In the genomic region with DNA sequence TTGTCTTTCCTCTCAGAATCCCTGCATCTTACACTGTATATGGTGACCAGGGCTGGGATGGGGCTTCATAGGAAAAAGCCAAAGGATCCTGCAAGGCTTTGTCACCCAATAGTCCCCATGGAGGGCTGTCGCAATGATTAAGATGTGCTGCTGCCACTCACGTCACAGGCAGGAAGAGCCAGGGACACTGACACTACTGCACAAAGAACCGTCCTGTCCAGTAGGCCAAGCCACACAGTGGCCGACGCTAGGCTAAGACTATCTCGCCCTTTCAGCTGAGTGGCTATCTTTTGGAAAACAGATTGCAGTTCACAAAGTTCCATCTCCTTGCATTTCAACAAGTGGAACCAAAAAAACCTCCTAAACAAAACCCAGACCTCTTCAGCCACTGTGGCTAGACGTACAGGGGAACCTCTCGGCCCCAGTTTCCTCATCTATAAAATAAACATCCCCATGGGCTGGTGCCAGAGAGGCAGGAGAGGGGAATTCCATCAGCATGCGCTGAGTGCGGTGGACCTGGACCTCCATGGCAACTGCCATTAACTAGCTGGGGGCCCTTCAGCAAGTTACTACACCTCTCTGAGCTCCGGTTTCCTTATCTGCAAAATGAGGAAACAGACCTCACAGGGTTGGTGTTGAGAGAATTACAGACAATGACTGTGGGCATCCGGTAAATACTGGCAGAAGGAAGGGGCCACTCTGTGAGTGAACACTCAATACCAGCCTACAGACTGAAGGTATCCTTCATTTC, we compare ENCODE assay signal across 8 cellular contexts. TPM values are rescaled to one million over a fixed set of nuclear protein-coding genes. Genes with fewer than 3 reads are reported as not detected.
DNase-seq lines count a peak whose midpoint lies in the region; ATAC-seq and TF ChIP-seq lines count a peak whose summit lies in the region.

No MANE protein-coding gene starts in this region.

- H3K4me1 Mint-ChIP-seq in activated naive CD4-positive, alpha-beta T cell treated with anti-CD3 and anti-CD28 coated beads for 36 hours (ENCODE audit: low read depth), result peaks cover 92% of the 10 kb centered on the region
- H3K4me1 Mint-ChIP-seq in naive thymus-derived CD8-positive, alpha-beta T cell, result peaks cover 51 to 98% (median 92%) of the 10 kb centered on the region in 4 donors

- peaks cover 11% of the 10 kb centered on the region for H3K36me3 Mint-ChIP-seq in activated naive CD4-positive, alpha-beta T cell treated with anti-CD3 and anti-CD28 coated beads for 36 hours (ENCODE audit: low read depth)
- H3K36me3 Mint-ChIP-seq in naive thymus-derived CD8-positive, alpha-beta T cell, result peaks cover 0 to 50% (median 0%) of the 10 kb centered on the region in 3 donors

- CTCF ChIA-PET in activated naive CD4-positive, alpha-beta T cell treated with anti-CD3 and anti-CD28 coated beads for 36 hours (lab: Charles Lee), result interaction anchor here (0.7 to 1.7 kb wide), 4 partner anchors 8 to 171 kb away, joined by 3 to 6 read pairs (median 3); no protein-coding TSS in a partner anchor

- peak overlapping the region; percentile 58 for H3K4me3 Mint-ChIP-seq in activated naive CD4-positive, alpha-beta T cell treated with anti-CD3 and anti-CD28 coated beads for 36 hours
- peak overlapping the region; percentile 66 to 88 (median 84) for H3K4me3 Mint-ChIP-seq in naive thymus-derived CD8-positive, alpha-beta T cell

- H3K27ac Mint-ChIP-seq in activated naive CD4-positive, alpha-beta T cell treated with anti-CD3 and anti-CD28 coated beads for 36 hours, result peak overlapping the region; percentile 92
- peak overlapping the region; percentile 91 to 97 (median 94) for H3K27ac Mint-ChIP-seq in naive thymus-derived CD8-positive, alpha-beta T cell

- peak; percentile 52 for ATAC-seq in naive thymus-derived CD8-positive, alpha-beta T cell
- no peak for ATAC-seq in SK-N-SH treated with all-trans-retinoic acid at 6 μM for 48 hours

- no peaks in the 10 kb centered on the region for H3K27me3 Mint-ChIP-seq in activated naive CD4-positive, alpha-beta T cell treated with anti-CD3 and anti-CD28 coated beads for 36 hours (ENCODE audit: low read depth)
- H3K27me3 Mint-ChIP-seq in naive thymus-derived CD8-positive, alpha-beta T cell, result no peaks in the 10 kb centered on the region

- peak; percentile 69 for DNase-seq in activated naive CD4-positive, alpha-beta T cell treated with anti-CD3 and anti-CD28 coated beads for 36 hours
- DNase-seq in activated naive CD4-positive, alpha-beta T cell treated with anti-CD3 and anti-CD28 coated beads, Interleukin-2, amount 50 U/mL, for 16 hours, result no peak
- peak; percentile 90 to 93 for DNase-seq in NOMO-1 (lab: John Stamatoyannopoulos, UW; ENCODE audit: unreplicated experiment in 2 of 2)
- peak; percentile 48 for DNase-seq in central memory CD4-positive, alpha-beta T cell
- peak in 3 of 10 donors; percentile 27 to 43 (median 30) for DNase-seq in naive thymus-derived CD8-positive, alpha-beta T cell
- DNase-seq in DMS 273 (lab: John Stamatoyannopoulos, UW; ENCODE audit: unreplicated experiment), result no peak
- no peak for DNase-seq in NCI-H2107 (lab: John Stamatoyannopoulos, UW)

- POLR2A ChIA-PET in naive thymus-derived CD8-positive, alpha-beta T cell (lab: Charles Lee), result interaction anchor here (0.6 to 28.2 kb wide), 7 partner anchors 9 to 122 kb away, joined by 3 to 808 read pairs (median 5); a partner anchor contains a TSS

- no peaks in the 10 kb centered on the region for H3K9me3 Mint-ChIP-seq in activated naive CD4-positive, alpha-beta T cell treated with anti-CD3 and anti-CD28 coated beads for 36 hours
- no peaks in the 10 kb centered on the region for H3K9me3 Mint-ChIP-seq in naive thymus-derived CD8-positive, alpha-beta T cell

- intact Hi-C loops in activated naive CD4-positive, alpha-beta T cell treated with anti-CD3 and anti-CD28 coated beads for 36 hours (cut with micrococcal nuclease), result loop anchor here (1.0 kb wide), 2 partner anchors 8 to 13 kb away; no protein-coding TSS in a partner anchor

TF ChIP-seq in SK-N-SH treated with all-trans-retinoic acid at 6 μM for 48 hours, 23 proteins besides CTCF, POLR2A, EP300 and RAD21:
- no peak for TF ChIP-seq TOX (CRISPR knock-in tag; IDR thresholded peaks at IDR 0.05; ENCODE audit: borderline replicate concordance)
- TF ChIP-seq, protein P1, sequence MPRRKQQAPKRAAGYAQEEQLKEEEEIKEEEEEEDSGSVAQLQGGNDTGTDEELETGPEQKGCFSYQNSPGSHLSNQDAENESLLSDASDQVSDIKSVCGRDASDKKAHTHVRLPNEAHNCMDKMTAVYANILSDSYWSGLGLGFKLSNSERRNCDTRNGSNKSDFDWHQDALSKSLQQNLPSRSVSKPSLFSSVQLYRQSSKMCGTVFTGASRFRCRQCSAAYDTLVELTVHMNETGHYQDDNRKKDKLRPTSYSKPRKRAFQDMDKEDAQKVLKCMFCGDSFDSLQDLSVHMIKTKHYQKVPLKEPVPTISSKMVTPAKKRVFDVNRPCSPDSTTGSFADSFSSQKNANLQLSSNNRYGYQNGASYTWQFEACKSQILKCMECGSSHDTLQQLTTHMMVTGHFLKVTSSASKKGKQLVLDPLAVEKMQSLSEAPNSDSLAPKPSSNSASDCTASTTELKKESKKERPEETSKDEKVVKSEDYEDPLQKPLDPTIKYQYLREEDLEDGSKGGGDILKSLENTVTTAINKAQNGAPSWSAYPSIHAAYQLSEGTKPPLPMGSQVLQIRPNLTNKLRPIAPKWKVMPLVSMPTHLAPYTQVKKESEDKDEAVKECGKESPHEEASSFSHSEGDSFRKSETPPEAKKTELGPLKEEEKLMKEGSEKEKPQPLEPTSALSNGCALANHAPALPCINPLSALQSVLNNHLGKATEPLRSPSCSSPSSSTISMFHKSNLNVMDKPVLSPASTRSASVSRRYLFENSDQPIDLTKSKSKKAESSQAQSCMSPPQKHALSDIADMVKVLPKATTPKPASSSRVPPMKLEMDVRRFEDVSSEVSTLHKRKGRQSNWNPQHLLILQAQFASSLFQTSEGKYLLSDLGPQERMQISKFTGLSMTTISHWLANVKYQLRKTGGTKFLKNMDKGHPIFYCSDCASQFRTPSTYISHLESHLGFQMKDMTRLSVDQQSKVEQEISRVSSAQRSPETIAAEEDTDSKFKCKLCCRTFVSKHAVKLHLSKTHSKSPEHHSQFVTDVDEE (CRISPR knock-in tag; IDR thresholded peaks at IDR 0.05), result no peak
- TF ChIP-seq, protein P2, sequence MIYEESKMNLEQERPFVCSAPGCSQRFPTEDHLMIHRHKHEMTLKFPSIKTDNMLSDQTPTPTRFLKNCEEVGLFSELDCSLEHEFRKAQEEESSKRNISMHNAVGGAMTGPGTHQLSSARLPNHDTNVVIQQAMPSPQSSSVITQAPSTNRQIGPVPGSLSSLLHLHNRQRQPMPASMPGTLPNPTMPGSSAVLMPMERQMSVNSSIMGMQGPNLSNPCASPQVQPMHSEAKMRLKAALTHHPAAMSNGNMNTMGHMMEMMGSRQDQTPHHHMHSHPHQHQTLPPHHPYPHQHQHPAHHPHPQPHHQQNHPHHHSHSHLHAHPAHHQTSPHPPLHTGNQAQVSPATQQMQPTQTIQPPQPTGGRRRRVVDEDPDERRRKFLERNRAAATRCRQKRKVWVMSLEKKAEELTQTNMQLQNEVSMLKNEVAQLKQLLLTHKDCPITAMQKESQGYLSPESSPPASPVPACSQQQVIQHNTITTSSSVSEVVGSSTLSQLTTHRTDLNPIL (CRISPR knock-in tag; IDR thresholded peaks at IDR 0.05; ENCODE audit: low read depth), result no peak
- TF ChIP-seq, protein P3, sequence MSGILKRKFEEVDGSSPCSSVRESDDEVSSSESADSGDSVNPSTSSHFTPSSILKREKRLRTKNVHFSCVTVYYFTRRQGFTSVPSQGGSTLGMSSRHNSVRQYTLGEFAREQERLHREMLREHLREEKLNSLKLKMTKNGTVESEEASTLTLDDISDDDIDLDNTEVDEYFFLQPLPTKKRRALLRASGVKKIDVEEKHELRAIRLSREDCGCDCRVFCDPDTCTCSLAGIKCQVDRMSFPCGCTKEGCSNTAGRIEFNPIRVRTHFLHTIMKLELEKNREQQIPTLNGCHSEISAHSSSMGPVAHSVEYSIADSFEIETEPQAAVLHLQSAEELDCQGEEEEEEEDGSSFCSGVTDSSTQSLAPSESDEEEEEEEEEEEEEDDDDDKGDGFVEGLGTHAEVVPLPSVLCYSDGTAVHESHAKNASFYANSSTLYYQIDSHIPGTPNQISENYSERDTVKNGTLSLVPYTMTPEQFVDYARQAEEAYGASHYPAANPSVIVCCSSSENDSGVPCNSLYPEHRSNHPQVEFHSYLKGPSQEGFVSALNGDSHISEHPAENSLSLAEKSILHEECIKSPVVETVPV (CRISPR knock-in tag; IDR thresholded peaks at IDR 0.05), result no peak
- TF ChIP-seq ZC3H10 (CRISPR knock-in tag; IDR thresholded peaks at IDR 0.05), result no peak
- TF ChIP-seq ZNF70 (CRISPR knock-in tag; IDR thresholded peaks at IDR 0.05), result no peak
- TF ChIP-seq ISL1 (CRISPR knock-in tag; IDR thresholded peaks at IDR 0.05), result no peak
- TF ChIP-seq PPARA (CRISPR knock-in tag; IDR thresholded peaks at IDR 0.05; ENCODE audit: borderline replicate concordance), result no peak
- TF ChIP-seq TCF4 (CRISPR knock-in tag; IDR thresholded peaks at IDR 0.05; ENCODE audit: borderline replicate concordance), result no peak
- no peak for TF ChIP-seq ZFP30 (CRISPR knock-in tag; IDR thresholded peaks at IDR 0.05)
- TF ChIP-seq CSDC2 (CRISPR knock-in tag; IDR thresholded peaks at IDR 0.05), result no peak
- no peak for TF ChIP-seq RARB (CRISPR knock-in tag; IDR thresholded peaks at IDR 0.05)
- TF ChIP-seq, protein P4, sequence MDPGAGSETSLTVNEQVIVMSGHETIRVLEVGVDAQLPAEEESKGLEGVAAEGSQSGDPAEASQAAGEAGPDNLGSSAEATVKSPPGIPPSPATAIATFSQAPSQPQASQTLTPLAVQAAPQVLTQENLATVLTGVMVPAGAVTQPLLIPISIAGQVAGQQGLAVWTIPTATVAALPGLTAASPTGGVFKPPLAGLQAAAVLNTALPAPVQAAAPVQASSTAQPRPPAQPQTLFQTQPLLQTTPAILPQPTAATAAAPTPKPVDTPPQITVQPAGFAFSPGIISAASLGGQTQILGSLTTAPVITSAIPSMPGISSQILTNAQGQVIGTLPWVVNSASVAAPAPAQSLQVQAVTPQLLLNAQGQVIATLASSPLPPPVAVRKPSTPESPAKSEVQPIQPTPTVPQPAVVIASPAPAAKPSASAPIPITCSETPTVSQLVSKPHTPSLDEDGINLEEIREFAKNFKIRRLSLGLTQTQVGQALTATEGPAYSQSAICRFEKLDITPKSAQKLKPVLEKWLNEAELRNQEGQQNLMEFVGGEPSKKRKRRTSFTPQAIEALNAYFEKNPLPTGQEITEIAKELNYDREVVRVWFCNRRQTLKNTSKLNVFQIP (CRISPR knock-in tag; IDR thresholded peaks at IDR 0.05; ENCODE audit: borderline replicate concordance, low read depth), result no peak
- TF ChIP-seq GLIS3 (CRISPR knock-in tag; IDR thresholded peaks at IDR 0.05), result no peak
- no peak for TF ChIP-seq BACH2 (CRISPR knock-in tag; IDR thresholded peaks at IDR 0.05; ENCODE audit: borderline replicate concordance)
- TF ChIP-seq SNAI2 (CRISPR knock-in tag; IDR thresholded peaks at IDR 0.05), result no peak

RNA-seq across cellular contexts. Expression of a gene that starts 8.7 kb away (rescaled TPM):
- 100 to 1,000 TPM; 362 to 381 TPM for total RNA-seq in activated naive CD4-positive, alpha-beta T cell treated with anti-CD3 and anti-CD28 coated beads for 36 hours
- total RNA-seq in naive thymus-derived CD8-positive, alpha-beta T cell, result 100 to 1,000 TPM; 268 to 289 TPM
- 100 to 1,000 TPM; 475 to 592 (median 562) TPM for polyA plus RNA-seq in naive thymus-derived CD8-positive, alpha-beta T cell

Comparison
In these comparisons a context has a peak if more than half of its experiments do, and no peak if none do; other contexts are left out.
1. DNase-seq: peak in activated naive CD4-positive, alpha-beta T cell treated with anti-CD3 and anti-CD28 coated beads for 36 hours (single experiment), NOMO-1 (2 of 2) and central memory CD4-positive, alpha-beta T cell (single experiment); none in activated naive CD4-positive, alpha-beta T cell treated with anti-CD3 and anti-CD28 coated beads, Interleukin-2, amount 50 U/mL, for 16 hours (single experiment), DMS 273 (single experiment) and NCI-H2107 (single experiment).